ENCODE assay signal across 8 cellular contexts in genomic region chr2:26469092-26469710, GRCh38. TPM values are rescaled to one million over a fixed set of nuclear protein-coding genes. Genes with fewer than 3 reads are reported as not detected.
DNase-seq lines count a peak whose midpoint lies in the region; ATAC-seq and TF ChIP-seq lines count a peak whose summit lies in the region.

No MANE protein-coding gene starts in this region.

- H3K9me3 ChIP-seq in osteoblast (ENCODE audit: low read depth, low read length) (no peaks in the 10 kb centered on the region), gastrocnemius medialis (no peaks in the 10 kb centered on the region)

- TF ChIP-seq CTCF in epithelial cell of esophagus (IDR thresholded peaks at IDR 0.05; ENCODE audit: insufficient read depth, low read depth, low read length, missing control alignments) (peak; percentile 64), osteoblast (IDR thresholded peaks at IDR 0.05; ENCODE audit: extremely low read depth, low read depth, low read length) (peak; percentile 79), gastrocnemius medialis (IDR thresholded peaks at IDR 0.05 in 4 of 5, conservative IDR thresholded peaks at IDR 0.05 in 1 of 5) (peak in 2 of 5 experiments; percentile 19 to 25)

- no peaks in the 10 kb centered on the region for H3K4me1 ChIP-seq in osteoblast (ENCODE audit: insufficient read depth, low read length)
- no peaks in the 10 kb centered on the region for H3K4me1 ChIP-seq in gastrocnemius medialis

- intact Hi-C loops in Right ventricle myocardium inferior (cut with DNase I): no loop called here
- intact Hi-C loops in left cardiac atrium (cut with DNase I): no loop called here
- intact Hi-C loops in gastrocnemius medialis (cut with DNase I; ENCODE audit: low total_unique reads): no loop called here

- ATAC-seq in Right ventricle myocardium inferior: no peak
- ATAC-seq in left cardiac atrium: no peak
- no peak for ATAC-seq in gastrocnemius medialis
- no peak for ATAC-seq in HG02870 (IDR thresholded peaks at IDR 0.05; ENCODE audit: unreplicated experiment)

- no peak overlapping the region for H3K4me3 ChIP-seq in epithelial cell of esophagus (ENCODE audit: low read length)
- no peak overlapping the region for H3K4me3 ChIP-seq in osteoblast (ENCODE audit: insufficient read depth, low read length)
- H3K4me3 ChIP-seq in gastrocnemius medialis: no peak overlapping the region

- H3K36me3 ChIP-seq in osteoblast (ENCODE audit: insufficient read depth, low read length) (no peaks in the 10 kb centered on the region), gastrocnemius medialis (no peaks in the 10 kb centered on the region)

- H3K27ac ChIP-seq in osteoblast (ENCODE audit: low read depth, low read length) (no peak overlapping the region), gastrocnemius medialis (no peak overlapping the region)

- in situ Hi-C loops in gastrocnemius medialis (cut with MboI; ENCODE audit: low sequenced_read_pairs in 4 of 4): no loop called here

- no peaks in the 10 kb centered on the region for H3K27me3 ChIP-seq in osteoblast (ENCODE audit: insufficient read depth, low read length)
- no peaks in the 10 kb centered on the region for H3K27me3 ChIP-seq in gastrocnemius medialis

- no peak for TF ChIP-seq POLR2A in gastrocnemius medialis (IDR thresholded peaks at IDR 0.05)

- H2AFZ ChIP-seq in osteoblast (ENCODE audit: low read length): no peak overlapping the region

- no peak overlapping the region for H3K4me2 ChIP-seq in osteoblast (ENCODE audit: insufficient read depth, low read length)

- no peaks in the 10 kb centered on the region for H4K20me1 ChIP-seq in osteoblast (ENCODE audit: insufficient read depth, low read length)

- no peaks in the 10 kb centered on the region for H3K79me2 ChIP-seq in osteoblast (ENCODE audit: insufficient read depth, low read length)

- DNase-seq in Right ventricle myocardium inferior (ENCODE audit: missing footprints) (peak; percentile 89), left cardiac atrium (no peak), NCI-H2107 (lab: John Stamatoyannopoulos, UW) (peak; percentile 11), epithelial cell of esophagus (ENCODE audit: low read depth) (peak; percentile 61), osteoblast (ENCODE audit: insufficient read length, low spot score, missing footprints) (peak; percentile 93), gastrocnemius medialis (no peak)
- DNase-seq in activated CD4-positive, alpha-beta T cell treated with anti-CD3 and anti-CD28 coated beads for 48 hours: peak; percentile 86

RNA-seq across cellular contexts. Expression of gene OTOF, which starts 8.7 kb away (rescaled TPM):
- total RNA-seq in Right ventricle myocardium inferior (0.08 TPM), left cardiac atrium (under 1 TPM in 1 of 2 donors, not detected in 1; 0.18 TPM), osteoblast (not detected in 2 replicates), gastrocnemius medialis (under 1 TPM in 2 of 4 donors, not detected in 2; 0.09 to 0.46 TPM)

Comparison
In these comparisons a context has a peak if more than half of its experiments do, and no peak if none do; other contexts are left out.
1. DNase-seq: peak in Right ventricle myocardium inferior (single experiment), NCI-H2107 (single experiment), activated CD4-positive, alpha-beta T cell treated with anti-CD3 and anti-CD28 coated beads for 48 hours (single experiment), epithelial cell of esophagus (single experiment) and osteoblast (single experiment); none in left cardiac atrium (single experiment) and gastrocnemius medialis (0 of 2).